In genomic region chr2:132256251-132256902, GRCh38 we compare ENCODE assay signal across 15 cellular contexts.
"Had no signal": no experiment of that assay in that cellular context is flagged by ENCODE, and none has a peak within 500 bp of the region (broad histone marks: within the 10 kb centered on the region; RNA-seq: fewer than 3 reads in every experiment).

No MANE protein-coding gene starts in this region.

- H3K4me1 Mint-ChIP-seq: activated naive CD8-positive, alpha-beta T cell treated with anti-CD3 and anti-CD28 coated beads, Interleukin-2, amount 50 U/mL, for 24 hours had no signal

- H3K4me3 ChIP-seq: ascending aorta, hepatocyte had no signal

- H2AFZ ChIP-seq: hepatocyte had no signal

- H3K79me2 ChIP-seq: hepatocyte had no signal

- H3K4me1 ChIP-seq: ascending aorta had no signal

- ATAC-seq: activated naive CD8-positive, alpha-beta T cell treated with anti-CD3 and anti-CD28 coated beads, Interleukin-2, amount 50 U/mL, for 24 hours; right cardiac atrium; stimulated activated naive B cell treated with anti-CD40 and anti-IgM and Interleukin-4, amounts not matched to agents 10 μg/mL and 1 μg/mL and 100 μg/mL, for 72 hours had no signal

- H3K27ac Mint-ChIP-seq: activated CD4-positive, alpha-beta memory T cell treated with anti-CD3 and anti-CD28 coated beads for 36 hours; activated naive CD8-positive, alpha-beta T cell treated with anti-CD3 and anti-CD28 coated beads, Interleukin-2, amount 50 U/mL, for 24 hours had no signal

- DNase-seq: activated CD4-positive, alpha-beta memory T cell treated with anti-CD3 and anti-CD28 coated beads for 36 hours; activated CD8-positive, alpha-beta memory T cell treated with anti-CD3 and anti-CD28 coated beads, Interleukin-2, amount 50 U/mL, for 4 hours; activated naive CD4-positive, alpha-beta T cell treated with Interleukin-2 at 50 U/mL for 16 hours; activated naive CD8-positive, alpha-beta T cell treated with anti-CD3 and anti-CD28 coated beads, Interleukin-2, amount 50 U/mL, for 24 hours; cortex of kidney; effector memory CD4-positive, alpha-beta T cell; midbrain; stimulated activated CD4-positive, alpha-beta T cell treated with anti-CD3 and anti-CD28 coated beads, Interleukin-1b, Interleukin-23, amount 100 ng/mL, for 48 hours; stimulated activated naive B cell treated with anti-CD40 and anti-IgM and Interleukin-4, amounts not matched to agents 10 μg/mL and 1 μg/mL and 100 μg/mL, for 72 hours; SW 1271; T-helper 9 cell had no signal

- H3K27me3 ChIP-seq: ascending aorta, hepatocyte had no signal

- H3K4me3 Mint-ChIP-seq: activated CD4-positive, alpha-beta memory T cell treated with anti-CD3 and anti-CD28 coated beads for 36 hours; activated naive CD8-positive, alpha-beta T cell treated with anti-CD3 and anti-CD28 coated beads, Interleukin-2, amount 50 U/mL, for 24 hours had no signal

- H3K27ac ChIP-seq: ascending aorta, epithelial cell of prostate, hepatocyte had no signal

- H3K9me3 ChIP-seq: ascending aorta had no signal

- H3K4me2 ChIP-seq: hepatocyte had no signal

- H3K36me3 ChIP-seq: ascending aorta had no signal
